In the genomic region with DNA sequence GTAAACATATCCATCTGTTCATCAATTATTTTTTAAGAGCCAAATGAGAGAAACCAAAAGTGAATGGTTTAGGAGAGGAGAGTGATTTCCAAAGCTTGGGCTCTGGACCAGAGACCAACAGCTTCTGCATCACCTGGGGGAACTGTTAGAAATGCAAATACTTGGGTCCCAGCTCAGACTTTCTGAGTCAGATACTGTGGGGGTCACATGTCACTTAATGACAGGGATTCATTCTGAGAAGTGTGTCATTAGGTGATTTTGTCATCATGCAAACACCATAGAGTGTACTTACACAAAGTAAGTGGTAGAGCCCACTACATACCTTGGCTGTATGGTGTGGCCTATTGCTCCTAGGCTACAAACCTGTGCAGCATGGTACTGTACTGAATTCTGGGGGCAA, we compare ENCODE assay signal across 27 cellular contexts.
DNase-seq lines count a peak whose midpoint lies in the region; ATAC-seq, FAIRE-seq and TF ChIP-seq lines count a peak whose summit lies in the region.
"Had no signal": no experiment of that assay in that cellular context is flagged by ENCODE, and none has a peak within 500 bp of the region (broad histone marks: within the 10 kb centered on the region; RNA-seq: fewer than 3 reads in every experiment).

No MANE protein-coding gene starts in this region.

- no peaks in the 10 kb centered on the region for H4K20me1 ChIP-seq in PC-3 (ENCODE audit: low read length)

- H3K36me3 ChIP-seq in PC-3 (ENCODE audit: low read depth, low read length) = no peaks in the 10 kb centered on the region
- H3K36me3 ChIP-seq in pancreas = no peaks in the 10 kb centered on the region
- H3K36me3 ChIP-seq: BE2C, brain microvascular endothelial cell, Peyer's patch had no signal

- H3K4me3 ChIP-seq in PC-3 (ENCODE audit: low read length) (no peak overlapping the region), pancreas (no peak overlapping the region)
- H3K4me3 ChIP-seq: Peyer's patch had no signal

- ATAC-seq in GM18519 (IDR thresholded peaks at IDR 0.05; ENCODE audit: low FRiP score, unreplicated experiment) = peak; percentile 53
- peak; percentile 49 for ATAC-seq in GM21360 (IDR thresholded peaks at IDR 0.05; ENCODE audit: unreplicated experiment)
- peak; percentile 82 for ATAC-seq in HG02884 (IDR thresholded peaks at IDR 0.05; ENCODE audit: unreplicated experiment)
- no peak for ATAC-seq in PC-3
- ATAC-seq in HG03139 (IDR thresholded peaks at IDR 0.05; ENCODE audit: unreplicated experiment) = no peak
- no peak for ATAC-seq in pancreas
- ATAC-seq: activated T-cell treated with anti-CD3 and anti-CD28 coated beads, Interleukin-2, amount 50 U/mL, for 72 hours; sciatic nerve; stimulated activated memory B cell treated with anti-CD40 and anti-IgM and Interleukin-4, amounts not matched to agents 10 μg/mL and 1 μg/mL and 100 μg/mL, for 72 hours had no signal

- no TSS peak for BruUV-seq in PC-3 (replicated peaks; lab: Mats Ljungman, UMichigan)

- H3K4me2 ChIP-seq in PC-3 (ENCODE audit: low read length) = no peak overlapping the region

- CTCF ChIA-PET in PC-3 (lab: Charles Lee) = no interaction called here

- POLR2A ChIA-PET in PC-3 (lab: Charles Lee; ENCODE audit: unreplicated experiment) = no interaction called here

- no peak overlapping the region for H2AFZ ChIP-seq in PC-3 (ENCODE audit: low read length)

- intact Hi-C loops in PC-3 (cut with micrococcal nuclease) = no loop called here
- intact Hi-C loops in pancreas (cut with DNase I) = no loop called here

- FAIRE-seq in pancreas (lab: Jason Lieb, UNC) = no peak
- FAIRE-seq: G401.6 had no signal

- H3F3A ChIP-seq in PC-3 (ENCODE audit: low read length, unreplicated experiment) = no peaks in the 10 kb centered on the region

- TF ChIP-seq CTCF in PC-3 (conservative IDR thresholded peaks at IDR 0.05; ENCODE audit: low read depth, low read length) (no peak), pancreas (IDR thresholded peaks at IDR 0.05) (no peak)

- H3K27me3 ChIP-seq in PC-3 (ENCODE audit: low read length) (no peaks in the 10 kb centered on the region), pancreas (no peaks in the 10 kb centered on the region)
- H3K27me3 ChIP-seq: BE2C, brain microvascular endothelial cell, Peyer's patch had no signal

- no peaks in the 10 kb centered on the region for H3K9me2 ChIP-seq in PC-3 (replicated peaks; ENCODE audit: low read length)

- H3K27ac ChIP-seq in PC-3 (ENCODE audit: low read length) (no peak overlapping the region), pancreas (no peak overlapping the region)
- H3K27ac ChIP-seq: brain microvascular endothelial cell, Peyer's patch had no signal

- DNase-seq in PC-3 = peak; percentile 12
- DNase-seq in activated naive CD4-positive, alpha-beta T cell (lab: John Stamatoyannopoulos, UW) = no peak
- no peak for DNase-seq in MV-4-11 (lab: John Stamatoyannopoulos, UW)
- no peak for DNase-seq in pancreas
- DNase-seq: ACHN; activated B cell treated with CpG ODN at 0.5 μM for 24 hours; activated CD4-positive, alpha-beta T cell treated with anti-CD3 and anti-CD28 coated beads, Interleukin-2, amount 50 U/mL, for 1 hour; activated naive CD4-positive, alpha-beta T cell treated with anti-CD3 and anti-CD28 coated beads, Interleukin-2, amount 10 ng/mL, durations not matched to agents 7 days and 5 days; activated T-cell treated with anti-CD3 and anti-CD28 coated beads, Interleukin-2, amount 50 U/mL, for 72 hours; BE2C; brain microvascular endothelial cell; mesendoderm; NCI-H146; NCI-H2171 treated with DMSO at 0.1 percent for 48 hours; NCI-H510A treated with DMSO at 0.1 percent for 48 hours; Peyer's patch; SIG-M5; stimulated activated CD4-positive, alpha-beta T cell treated with anti-CD3 and anti-CD28 coated beads, Interleukin-12 subunit alpha, Interleukin-12 subunit beta, amount 100 ng/mL, for 4 hours; stimulated activated CD4-positive, alpha-beta T cell treated with anti-CD3 and anti-CD28 coated beads, Interleukin-4, amount 100 ng/mL, for 24 hours; substantia nigra had no signal

- no peaks in the 10 kb centered on the region for H3K79me2 ChIP-seq in PC-3 (ENCODE audit: low read length)

- no peak overlapping the region for H3K9ac ChIP-seq in PC-3 (ENCODE audit: low read length)

- H3K4me1 ChIP-seq in PC-3 (ENCODE audit: insufficient read depth, low read length) = no peaks in the 10 kb centered on the region
- peaks cover 0 to 11% (median 0%) of the 10 kb centered on the region in 3 donors for H3K4me1 ChIP-seq in pancreas
- H3K4me1 ChIP-seq: BE2C had no signal

- H3K9me3 ChIP-seq in PC-3 (ENCODE audit: low read length) (no peaks in the 10 kb centered on the region), pancreas (no peaks in the 10 kb centered on the region)
- H3K9me3 ChIP-seq: BE2C, Peyer's patch had no signal

Comparison
In these comparisons a context has a peak if more than half of its experiments do, and no peak if none do; other contexts are left out.
1. ATAC-seq: peak in GM18519 (single experiment), GM21360 (single experiment) and HG02884 (single experiment); none in PC-3 (single experiment), HG03139 (single experiment) and pancreas (0 of 4).